ENCODE assay signal across 13 cellular contexts in the genomic region with DNA sequence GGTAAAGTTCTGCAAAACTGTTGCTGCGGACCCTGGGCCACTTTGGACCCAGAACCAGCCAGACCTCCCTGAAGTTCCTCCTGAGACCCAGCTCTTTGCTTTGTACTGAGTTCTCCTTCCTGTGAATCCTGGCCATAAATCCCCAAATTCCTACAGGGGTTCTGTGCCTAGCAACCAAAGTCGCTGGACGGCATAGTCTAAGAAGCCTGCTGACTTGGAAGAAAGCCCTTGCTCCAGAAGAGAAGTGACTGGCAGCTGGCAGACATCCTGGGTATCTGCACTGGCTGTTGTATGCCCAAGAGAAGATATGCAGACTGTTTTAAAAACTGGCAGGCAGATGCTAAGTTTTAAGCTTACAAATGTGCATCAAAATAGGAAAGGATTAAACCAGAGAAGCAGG.
"Had no signal": no experiment of that assay in that cellular context is flagged by ENCODE, and none has a peak within 500 bp of the region (broad histone marks: within the 10 kb centered on the region; RNA-seq: fewer than 3 reads in every experiment).

No MANE protein-coding gene starts in this region.

- H3K27ac ChIP-seq: colonic mucosa, left lung, SJCRH30, skin epidermis had no signal

- H3K4me3 Mint-ChIP-seq: activated naive CD8-positive, alpha-beta T cell treated with anti-CD3 and anti-CD28 coated beads for 36 hours; activated T-cell treated with anti-CD3 and anti-CD28 coated beads, Interleukin-2, amount 50 U/mL, for 4 hours; T-helper 2 cell treated with Interferon-gamma antibody and Interleukin-4, amounts not matched to agents 5 μg/mL and 100 μg/mL, for 36 hours had no signal

- DNase-seq: activated CD4-positive, alpha-beta T cell treated with anti-CD3 and anti-CD28 coated beads, Interleukin-2, amount 50 U/mL, for 4 hours; activated CD4-positive, CD25-positive, alpha-beta regulatory T cell treated with anti-CD3 and anti-CD28 coated beads, Interleukin-2, amount 50 U/mL, for 72 hours; activated effector memory CD4-positive, alpha-beta T cell treated with anti-CD3 and anti-CD28 coated beads, Interleukin-2, amount 50 U/mL, for 16 hours; activated naive CD8-positive, alpha-beta T cell treated with anti-CD3 and anti-CD28 coated beads for 36 hours; activated T-cell treated with anti-CD3 and anti-CD28 coated beads, Interleukin-2, amount 50 U/mL, for 4 hours; colonic mucosa; effector CD8-positive, alpha-beta T cell; left lung; SJCRH30; SW 1271; trophoblast cell had no signal

- H3K4me1 ChIP-seq: colonic mucosa, left lung, SJCRH30 had no signal

- H3K36me3 ChIP-seq: colonic mucosa, left lung, SJCRH30 had no signal

- H3K27me3 ChIP-seq: colonic mucosa, left lung, SJCRH30 had no signal

- H3K9me3 Mint-ChIP-seq: activated naive CD8-positive, alpha-beta T cell treated with anti-CD3 and anti-CD28 coated beads for 36 hours; activated T-cell treated with anti-CD3 and anti-CD28 coated beads, Interleukin-2, amount 50 U/mL, for 4 hours; T-helper 2 cell treated with Interferon-gamma antibody and Interleukin-4, amounts not matched to agents 5 μg/mL and 100 μg/mL, for 36 hours had no signal

- H3K27me3 Mint-ChIP-seq: activated naive CD8-positive, alpha-beta T cell treated with anti-CD3 and anti-CD28 coated beads for 36 hours had no signal

- ATAC-seq: activated T-cell treated with anti-CD3 and anti-CD28 coated beads, Interleukin-2, amount 50 U/mL, for 4 hours; left lung had no signal

- H3K27ac Mint-ChIP-seq: activated naive CD8-positive, alpha-beta T cell treated with anti-CD3 and anti-CD28 coated beads for 36 hours; T-helper 2 cell treated with Interferon-gamma antibody and Interleukin-4, amounts not matched to agents 5 μg/mL and 100 μg/mL, for 36 hours had no signal

- H3K9me3 ChIP-seq: colonic mucosa, SJCRH30 had no signal

- H3K36me3 Mint-ChIP-seq: activated naive CD8-positive, alpha-beta T cell treated with anti-CD3 and anti-CD28 coated beads for 36 hours had no signal

- H3K4me3 ChIP-seq: colonic mucosa, left lung, SJCRH30, skin epidermis had no signal
